ENCODE assay signal across 18 cellular contexts in genomic region chr11:83024270-83024854, GRCh38. TPM values are rescaled to one million over a fixed set of nuclear protein-coding genes. Genes with fewer than 3 reads are reported as not detected.
DNase-seq lines count a peak whose midpoint lies in the region; ATAC-seq, FAIRE-seq and TF ChIP-seq lines count a peak whose summit lies in the region.
"Had no signal": no experiment of that assay in that cellular context is flagged by ENCODE, and none has a peak within 500 bp of the region (broad histone marks: within the 10 kb centered on the region; RNA-seq: fewer than 3 reads in every experiment).

No MANE protein-coding gene starts in this region.

- H3K27ac ChIP-seq in OCI-LY1 (ENCODE audit: low read depth, low read length, poor library complexity, severe bottlenecking) (peak overlapping the region; percentile 58), vagina (no peak overlapping the region)
- H3K27ac ChIP-seq: brain microvascular endothelial cell, RWPE1 had no signal

- H3K27me3 ChIP-seq in OCI-LY1 (ENCODE audit: insufficient read depth, low read length) (no peaks in the 10 kb centered on the region), vagina (no peaks in the 10 kb centered on the region)
- H3K27me3 ChIP-seq: brain microvascular endothelial cell had no signal

- intact Hi-C loops in vagina (cut with DNase I): no loop called here

- no peaks in the 10 kb centered on the region for H3K27me3 Mint-ChIP-seq in activated naive CD8-positive, alpha-beta T cell treated with anti-CD3 and anti-CD28 coated beads, Interleukin-2, amount 50 U/mL, for 24 hours
- no peaks in the 10 kb centered on the region for H3K27me3 Mint-ChIP-seq in osteocyte (ENCODE audit: unreplicated experiment)

- H3K36me3 ChIP-seq in OCI-LY1 (ENCODE audit: insufficient read depth, low read length): peaks cover 27% of the 10 kb centered on the region
- no peaks in the 10 kb centered on the region for H3K36me3 ChIP-seq in vagina
- H3K36me3 ChIP-seq: brain microvascular endothelial cell had no signal

- peak overlapping the region; percentile 33; the same call in 1 of the 2 replicates for H3K4me2 ChIP-seq in OCI-LY1 (ENCODE audit: low read length)

- DNase-seq in GM12891 (ENCODE audit: insufficient read length, low spot score) (no peak), osteocyte (ENCODE audit: extremely low spot score, unreplicated experiment) (no peak), CD1c-positive myeloid dendritic cell (ENCODE audit: extremely low spot score) (no peak), vagina (ENCODE audit: extremely low spot score in 2 of 2) (no peak)
- no peak for DNase-seq in activated naive CD8-positive, alpha-beta T cell treated with anti-CD3 and anti-CD28 coated beads, Interleukin-2, amount 50 U/mL, for 24 hours
- DNase-seq in stimulated activated CD4-positive, alpha-beta T cell treated with anti-CD3 and anti-CD28 coated beads, Interleukin-12 subunit alpha, Interleukin-12 subunit beta, amount 100 ng/mL, for 4 hours: no peak
- DNase-seq: activated CD4-positive, alpha-beta T cell treated with anti-CD3 and anti-CD28 coated beads, Interleukin-2, amount 50 U/mL, for 1 hour; brain microvascular endothelial cell; cortex of kidney; left cardiac atrium; NCI-H1694 treated with DMSO at 0.1 percent for 48 hours; NCI-H2227 treated with DMSO at 0.1 percent for 48 hours; right cardiac atrium; stimulated activated CD4-positive, alpha-beta T cell treated with anti-CD3 and anti-CD28 coated beads, Interleukin-1b, Interleukin-23, amount 100 ng/mL, for 48 hours had no signal

- TF ChIP-seq CTCF in OCI-LY1 (IDR thresholded peaks at IDR 0.05; ENCODE audit: low read length) (no peak), osteocyte (IDR thresholded peaks at IDR 0.05) (no peak), vagina (IDR thresholded peaks at IDR 0.05) (no peak)

- TF ChIP-seq POLR2A in GM12891 (IDR thresholded peaks at IDR 0.05; ENCODE audit: low read depth, low read length) (no peak), vagina (IDR thresholded peaks at IDR 0.05) (no peak)

- peaks cover 14% of the 10 kb centered on the region; the same call in 1 of the 2 replicates for H3K9me3 ChIP-seq in OCI-LY1 (ENCODE audit: low read length)
- no peaks in the 10 kb centered on the region for H3K9me3 ChIP-seq in vagina

- peak; percentile 75 for FAIRE-seq in GM12891 (lab: Jason Lieb, UNC)

- peak; percentile 59 for ATAC-seq in activated naive CD8-positive, alpha-beta T cell treated with anti-CD3 and anti-CD28 coated beads, Interleukin-2, amount 50 U/mL, for 24 hours
- no peak for ATAC-seq in GM19324 (IDR thresholded peaks at IDR 0.05; ENCODE audit: low FRiP score, unreplicated experiment)
- ATAC-seq: left cardiac atrium, right cardiac atrium had no signal

- H3K4me3 ChIP-seq in OCI-LY1 (ENCODE audit: low read depth, low read length, poor library complexity, severe bottlenecking): no peak overlapping the region
- H3K4me3 ChIP-seq in vagina: no peak overlapping the region

- H4K20me1 ChIP-seq in OCI-LY1 (ENCODE audit: insufficient read depth, low read length): no peaks in the 10 kb centered on the region

- no peaks in the 10 kb centered on the region for H3F3A ChIP-seq in OCI-LY1 (ENCODE audit: insufficient read depth, low read length)

- H3K4me1 ChIP-seq in OCI-LY1 (ENCODE audit: insufficient read depth, low read length, severe bottlenecking): peaks cover 59% of the 10 kb centered on the region
- peaks cover 40% of the 10 kb centered on the region for H3K4me1 ChIP-seq in vagina

- peaks cover 76% of the 10 kb centered on the region for H3K79me2 ChIP-seq in OCI-LY1 (ENCODE audit: insufficient read depth, low read length)

- no peak overlapping the region for H2AFZ ChIP-seq in OCI-LY1 (ENCODE audit: low read length)

- H3K4me3 Mint-ChIP-seq in activated naive CD8-positive, alpha-beta T cell treated with anti-CD3 and anti-CD28 coated beads, Interleukin-2, amount 50 U/mL, for 24 hours: no peak overlapping the region
- H3K4me3 Mint-ChIP-seq in osteocyte (ENCODE audit: unreplicated experiment): no peak overlapping the region

- no peaks in the 10 kb centered on the region for H3K9me3 Mint-ChIP-seq in activated naive CD8-positive, alpha-beta T cell treated with anti-CD3 and anti-CD28 coated beads, Interleukin-2, amount 50 U/mL, for 24 hours
- H3K9me3 Mint-ChIP-seq in osteocyte (ENCODE audit: unreplicated experiment): no peaks in the 10 kb centered on the region
- H3K9me3 Mint-ChIP-seq: activated naive CD4-positive, alpha-beta T cell treated with anti-CD3 and anti-CD28 coated beads, Interleukin-2, amount 50 U/mL, for 72 hours had no signal

- peak overlapping the region; percentile 38 for H3K27ac Mint-ChIP-seq in activated naive CD8-positive, alpha-beta T cell treated with anti-CD3 and anti-CD28 coated beads, Interleukin-2, amount 50 U/mL, for 24 hours
- H3K27ac Mint-ChIP-seq in osteocyte (ENCODE audit: unreplicated experiment): peak overlapping the region; percentile 50
- H3K27ac Mint-ChIP-seq: activated naive CD4-positive, alpha-beta T cell treated with anti-CD3 and anti-CD28 coated beads, Interleukin-2, amount 50 U/mL, for 72 hours had no signal

- H3K9ac ChIP-seq in OCI-LY1 (ENCODE audit: low read length): peak overlapping the region; percentile 25; the same call in 1 of the 2 replicates

- no peaks in the 10 kb centered on the region for H3K9me2 ChIP-seq in OCI-LY1 (ENCODE audit: low read depth, low read length)

- H3K4me1 Mint-ChIP-seq in activated naive CD8-positive, alpha-beta T cell treated with anti-CD3 and anti-CD28 coated beads, Interleukin-2, amount 50 U/mL, for 24 hours: peaks cover 40% of the 10 kb centered on the region
- peaks cover 61% of the 10 kb centered on the region for H3K4me1 Mint-ChIP-seq in osteocyte (ENCODE audit: unreplicated experiment)

- peaks cover 2% of the 10 kb centered on the region for H3K36me3 Mint-ChIP-seq in activated naive CD8-positive, alpha-beta T cell treated with anti-CD3 and anti-CD28 coated beads, Interleukin-2, amount 50 U/mL, for 24 hours (ENCODE audit: low read depth)
- H3K36me3 Mint-ChIP-seq in osteocyte (ENCODE audit: unreplicated experiment): peaks cover 14% of the 10 kb centered on the region

TF ChIP-seq in GM12891, 5 proteins besides CTCF, POLR2A, EP300 and RAD21:
- TF ChIP-seq POLR2AphosphoS5 (IDR thresholded peaks at IDR 0.05; ENCODE audit: low read depth, low read length) (no peak), SPI1 (IDR thresholded peaks at IDR 0.05; ENCODE audit: low read depth, low read length) (peak; percentile 55), PAX5 (IDR thresholded peaks at IDR 0.05; ENCODE audit: insufficient read depth, low read length, severe bottlenecking) (no peak), POU2F2 (IDR thresholded peaks at IDR 0.05; ENCODE audit: low read depth, low read length) (no peak), TAF1 (IDR thresholded peaks at IDR 0.05; ENCODE audit: low read depth, low read length) (no peak)
TF ChIP-seq in GM12891: peak in this region for 1.

RNA-seq across cellular contexts. Expression of gene RAB30, which starts 47.3 kb away (rescaled TPM):
- 17.7 TPM for polyA plus RNA-seq in GM12891 (2012; ENCODE audit: low read depth, missing spikeins)
- 73.8 and 79.7 TPM in 2 replicates for total RNA-seq in osteocyte
- total RNA-seq in vagina: 10.8 TPM
